ENCODE assay signal across 8 cellular contexts in the genomic region with DNA sequence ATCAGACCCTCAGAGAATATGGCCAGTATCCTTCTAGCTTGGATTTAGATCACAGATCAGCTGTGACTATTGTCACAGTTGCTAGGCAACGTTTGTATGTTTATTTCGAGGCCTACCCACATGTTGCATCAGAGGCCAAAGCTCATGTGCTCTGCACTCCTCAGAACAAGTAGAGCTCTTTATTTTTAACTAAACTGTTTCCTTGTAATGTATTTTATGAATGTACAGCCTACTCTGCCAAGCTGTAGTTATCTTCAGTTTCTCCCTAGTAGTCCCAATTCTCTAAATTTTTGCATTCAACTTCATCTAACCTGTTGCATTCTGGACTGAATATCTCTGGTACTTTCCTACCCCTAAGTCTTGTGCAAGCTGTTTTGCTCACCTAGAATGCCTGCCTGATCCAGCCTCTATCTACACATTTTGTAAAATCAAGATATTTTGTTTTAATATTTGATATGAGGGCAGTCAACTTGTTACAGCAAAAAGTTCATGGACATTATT. TPM values are rescaled to one million over a fixed set of nuclear protein-coding genes. Genes with fewer than 3 reads are reported as not detected.
A peak's percentile ranks its signal among the peaks of the same experiment; 100 is the strongest.
DNase-seq lines count a peak whose midpoint lies in the region; ATAC-seq and TF ChIP-seq lines count a peak whose summit lies in the region.

No MANE protein-coding gene starts in this region.

- intact Hi-C loops in activated CD4-positive, alpha-beta memory T cell treated with anti-CD3 and anti-CD28 coated beads for 36 hours (cut with micrococcal nuclease) = no loop called here

- H3K27ac Mint-ChIP-seq in activated CD4-positive, alpha-beta memory T cell treated with anti-CD3 and anti-CD28 coated beads for 36 hours = peak overlapping the region; percentile 14

- no peaks in the 10 kb centered on the region for H3K9me3 Mint-ChIP-seq in activated T-cell treated with anti-CD3 and anti-CD28 coated beads, Interleukin-2, amount 50 U/mL, for 4 hours
- no peaks in the 10 kb centered on the region for H3K9me3 Mint-ChIP-seq in activated CD4-positive, alpha-beta memory T cell treated with anti-CD3 and anti-CD28 coated beads for 36 hours

- H3K27me3 ChIP-seq in gastroesophageal sphincter = no peaks in the 10 kb centered on the region
- no peaks in the 10 kb centered on the region for H3K27me3 ChIP-seq in WERI-Rb-1 (ENCODE audit: insufficient read depth, low read depth, severe bottlenecking)

- POLR2A ChIA-PET in activated CD4-positive, alpha-beta memory T cell treated with anti-CD3 and anti-CD28 coated beads for 36 hours (lab: Charles Lee) = interaction anchor here (1.0 to 1.1 kb wide), 2 partner anchors 25 to 93 kb away, joined by 4 read pairs; partner anchors contain the start of gene ERAP1

- H3K36me3 ChIP-seq in gastroesophageal sphincter = no peaks in the 10 kb centered on the region
- H3K36me3 ChIP-seq in WERI-Rb-1 = no peaks in the 10 kb centered on the region; the same call in 1 of the 2 replicates

- no peak overlapping the region for H3K4me3 ChIP-seq in gastroesophageal sphincter
- no peak overlapping the region for H3K4me3 ChIP-seq in retinal pigment epithelial cell (ENCODE audit: low read length)
- H3K4me3 ChIP-seq in WERI-Rb-1 (ENCODE audit: low read depth, low read length) = no peak overlapping the region

- H3K9me3 ChIP-seq in gastroesophageal sphincter = no peaks in the 10 kb centered on the region
- H3K9me3 ChIP-seq in WERI-Rb-1 (ENCODE audit: severe bottlenecking) = no peaks in the 10 kb centered on the region

- TF ChIP-seq EP300 in gastroesophageal sphincter (IDR thresholded peaks at IDR 0.05) = no peak

- H3K4me3 Mint-ChIP-seq in activated T-cell treated with anti-CD3 and anti-CD28 coated beads, Interleukin-2, amount 50 U/mL, for 4 hours = no peak overlapping the region
- H3K4me3 Mint-ChIP-seq in activated CD4-positive, alpha-beta memory T cell treated with anti-CD3 and anti-CD28 coated beads for 36 hours = no peak overlapping the region

- WGBS in gastroesophageal sphincter (ENCODE audit: low coverage in 1 of 2), 2 donors = 0 to 11% methylated on average over 2 of the region's 2 CpGs

- TF ChIP-seq CTCF in gastroesophageal sphincter (IDR thresholded peaks at IDR 0.05) (no peak), retinal pigment epithelial cell (conservative IDR thresholded peaks at IDR 0.05; ENCODE audit: low read depth, low read length) (no peak), WERI-Rb-1 (IDR thresholded peaks at IDR 0.05; ENCODE audit: low read depth, low read length) (no peak)

- CTCF ChIA-PET in activated CD4-positive, alpha-beta memory T cell treated with anti-CD3 and anti-CD28 coated beads for 36 hours (lab: Charles Lee) = interaction anchor here (0.8 to 1.5 kb wide), 5 partner anchors 9 to 370 kb away, joined by 3 to 5 read pairs (median 3); no protein-coding TSS in a partner anchor

- H3K27ac ChIP-seq in gastroesophageal sphincter (peak overlapping the region; percentile 55 to 78 (median 68)), WERI-Rb-1 (no peak overlapping the region)

- no peaks in the 10 kb centered on the region for H3K27me3 Mint-ChIP-seq in activated T-cell treated with anti-CD3 and anti-CD28 coated beads, Interleukin-2, amount 50 U/mL, for 4 hours (ENCODE audit: low read depth)
- H3K27me3 Mint-ChIP-seq in activated CD4-positive, alpha-beta memory T cell treated with anti-CD3 and anti-CD28 coated beads for 36 hours = no peaks in the 10 kb centered on the region

- TF ChIP-seq POLR2A in gastroesophageal sphincter (IDR thresholded peaks at IDR 0.05) = no peak

- H3K4me1 Mint-ChIP-seq in activated T-cell treated with anti-CD3 and anti-CD28 coated beads, Interleukin-2, amount 50 U/mL, for 4 hours (ENCODE audit: low read depth) = peaks cover 55% of the 10 kb centered on the region
- peaks cover 43% of the 10 kb centered on the region for H3K4me1 Mint-ChIP-seq in activated CD4-positive, alpha-beta memory T cell treated with anti-CD3 and anti-CD28 coated beads for 36 hours (ENCODE audit: low read depth)

- peaks cover 14 to 88% (median 15%) of the 10 kb centered on the region in 3 donors for H3K4me1 ChIP-seq in gastroesophageal sphincter

- peaks cover 15% of the 10 kb centered on the region for H3K36me3 Mint-ChIP-seq in activated T-cell treated with anti-CD3 and anti-CD28 coated beads, Interleukin-2, amount 50 U/mL, for 4 hours (ENCODE audit: insufficient read depth)
- H3K36me3 Mint-ChIP-seq in activated CD4-positive, alpha-beta memory T cell treated with anti-CD3 and anti-CD28 coated beads for 36 hours = peaks cover 6% of the 10 kb centered on the region

- peak; percentile 58 to 71 for ATAC-seq in activated T-cell treated with anti-CD3 and anti-CD28 coated beads, Interleukin-2, amount 50 U/mL, for 4 hours
- ATAC-seq in gastroesophageal sphincter (peak; percentile 80), GM21576 (IDR thresholded peaks at IDR 0.05; ENCODE audit: unreplicated experiment) (no peak)

- DNase-seq in activated T-cell treated with anti-CD3 and anti-CD28 coated beads, Interleukin-2, amount 50 U/mL, for 4 hours = no peak
- DNase-seq in activated T-cell treated with anti-CD3 and anti-CD28 coated beads, Interleukin-2, amount 50 U/mL, for 48 hours = no peak
- DNase-seq in HT1080 (ENCODE audit: low read depth) = peak; percentile 61
- DNase-seq in activated CD4-positive, alpha-beta memory T cell treated with anti-CD3 and anti-CD28 coated beads for 36 hours = peak; percentile 58
- peak; percentile 75 for DNase-seq in retinal pigment epithelial cell (ENCODE audit: low read depth)
- DNase-seq in WERI-Rb-1 = no peak

RNA-seq across cellular contexts. Expression of gene CAST, which starts 52.8 kb away (rescaled TPM):
- total RNA-seq in activated T-cell treated with anti-CD3 and anti-CD28 coated beads, Interleukin-2, amount 50 U/mL, for 4 hours = 10 to 100 TPM; 57.5 to 73.9 (median 58.1) TPM
- 110 and 123 TPM in 2 replicates for total RNA-seq in HT1080 (2014; rRNA removed; shearing (Covaris generic))
- polyA plus RNA-seq in HT1080 (2015; cell fraction: cytosol; rRNA removed) = 133 and 171 TPM in 2 replicates
- 177 and 204 TPM in 2 replicates for polyA plus RNA-seq in HT1080 (2015; cell fraction: nucleus; rRNA removed)
- total RNA-seq in activated CD4-positive, alpha-beta memory T cell treated with anti-CD3 and anti-CD28 coated beads for 36 hours = 100 to 1,000 TPM; 155 to 162 TPM
- total RNA-seq in gastroesophageal sphincter = 100 to 1,000 TPM; 292 to 347 (median 320) TPM

Comparison
In these comparisons a context has a peak if more than half of its experiments do, and no peak if none do; other contexts are left out.
1. DNase-seq: peak in HT1080 (single experiment), activated CD4-positive, alpha-beta memory T cell treated with anti-CD3 and anti-CD28 coated beads for 36 hours (single experiment) and retinal pigment epithelial cell (single experiment); none in activated T-cell treated with anti-CD3 and anti-CD28 coated beads, Interleukin-2, amount 50 U/mL, for 4 hours (single experiment), activated T-cell treated with anti-CD3 and anti-CD28 coated beads, Interleukin-2, amount 50 U/mL, for 48 hours (0 of 2) and WERI-Rb-1 (single experiment).